9 cellular contexts compared by ENCODE assay signal in genomic region chr10:4130685-4131084, GRCh38.
DNase-seq lines count a peak whose midpoint lies in the region; ATAC-seq and TF ChIP-seq lines count a peak whose summit lies in the region.
"Had no signal": no experiment of that assay in that cellular context is flagged by ENCODE, and none has a peak within 500 bp of the region (broad histone marks: within the 10 kb centered on the region; RNA-seq: fewer than 3 reads in every experiment).

No MANE protein-coding gene starts in this region.

- no peak overlapping the region for H3K4me3 Mint-ChIP-seq in stimulated activated naive B cell treated with anti-CD40 and anti-IgM and Interleukin-4, amounts not matched to agents 10 μg/mL and 1 μg/mL and 100 μg/mL, for 72 hours
- no peak overlapping the region for H3K4me3 Mint-ChIP-seq in activated T-cell treated with anti-CD3 and anti-CD28 coated beads, Interleukin-2, amount 50 U/mL, for 72 hours

- TF ChIP-seq CTCF in right atrium auricular region (IDR thresholded peaks at IDR 0.05), result no peak

- no peaks in the 10 kb centered on the region for H3K36me3 ChIP-seq in right atrium auricular region

- H3K9me3 ChIP-seq in right atrium auricular region, result peaks cover 0 to 7% of the 10 kb centered on the region in 2 donors

- peaks cover 23 to 38% of the 10 kb centered on the region in 2 donors for H3K4me1 Mint-ChIP-seq in stimulated activated naive B cell treated with anti-CD40 and anti-IgM and Interleukin-4, amounts not matched to agents 10 μg/mL and 1 μg/mL and 100 μg/mL, for 72 hours
- H3K4me1 Mint-ChIP-seq in activated T-cell treated with anti-CD3 and anti-CD28 coated beads, Interleukin-2, amount 50 U/mL, for 72 hours (ENCODE audit: low read depth), result peaks cover 23% of the 10 kb centered on the region

- no peaks in the 10 kb centered on the region for H3K27me3 Mint-ChIP-seq in stimulated activated naive B cell treated with anti-CD40 and anti-IgM and Interleukin-4, amounts not matched to agents 10 μg/mL and 1 μg/mL and 100 μg/mL, for 72 hours
- peaks cover 5% of the 10 kb centered on the region for H3K27me3 Mint-ChIP-seq in activated T-cell treated with anti-CD3 and anti-CD28 coated beads, Interleukin-2, amount 50 U/mL, for 72 hours (ENCODE audit: low read depth)

- peaks cover 0 to 26% of the 10 kb centered on the region in 2 donors for H3K4me1 ChIP-seq in right atrium auricular region

- H3K36me3 Mint-ChIP-seq in stimulated activated naive B cell treated with anti-CD40 and anti-IgM and Interleukin-4, amounts not matched to agents 10 μg/mL and 1 μg/mL and 100 μg/mL, for 72 hours, result peaks cover 6 to 9% of the 10 kb centered on the region in 2 donors
- peaks cover 5 to 6% of the 10 kb centered on the region in 2 donors for H3K36me3 Mint-ChIP-seq in activated T-cell treated with anti-CD3 and anti-CD28 coated beads, Interleukin-2, amount 50 U/mL, for 72 hours (ENCODE audit: insufficient read depth in 2 of 2)

- H3K27me3 ChIP-seq in right atrium auricular region, result no peaks in the 10 kb centered on the region

- peak; percentile 18 to 30 for ATAC-seq in stimulated activated naive B cell treated with anti-CD40 and anti-IgM and Interleukin-4, amounts not matched to agents 10 μg/mL and 1 μg/mL and 100 μg/mL, for 72 hours (replicated peaks)
- no peak for ATAC-seq in GM21528 (IDR thresholded peaks at IDR 0.05; ENCODE audit: low FRiP score, unreplicated experiment)
- ATAC-seq in activated T-cell treated with anti-CD3 and anti-CD28 coated beads, Interleukin-2, amount 50 U/mL, for 72 hours (replicated peaks in 1 of 2), result no peak

- DNase-seq in KBM-7 (peak; percentile 86), SIG-M5 (lab: John Stamatoyannopoulos, UW) (peak; percentile 62), right atrium auricular region (ENCODE audit: low spot score) (no peak), HuH-7.5 (ENCODE audit: low spot score) (no peak)
- DNase-seq in stimulated activated naive B cell treated with anti-CD40 and anti-IgM and Interleukin-4, amounts not matched to agents 10 μg/mL and 1 μg/mL and 100 μg/mL, for 72 hours, result peak; percentile 26
- DNase-seq in activated T-cell treated with anti-CD3 and anti-CD28 coated beads, Interleukin-2, amount 50 U/mL, for 72 hours, result no peak
- DNase-seq: NCI-H345 had no signal

- in situ Hi-C loops in KBM-7 (cut with MboI; ENCODE audit: low pct_unique_long_range_greater_than_20kb, low sequenced_read_pairs), result no loop called here

- no peak overlapping the region for H3K27ac Mint-ChIP-seq in stimulated activated naive B cell treated with anti-CD40 and anti-IgM and Interleukin-4, amounts not matched to agents 10 μg/mL and 1 μg/mL and 100 μg/mL, for 72 hours
- no peak overlapping the region for H3K27ac Mint-ChIP-seq in activated T-cell treated with anti-CD3 and anti-CD28 coated beads, Interleukin-2, amount 50 U/mL, for 72 hours
- H3K27ac Mint-ChIP-seq: activated T-helper 2 cell treated with anti-CD3 and anti-CD28 coated beads, Interferon-gamma antibody, Interleukin-2, Interleukin-4, amounts not matched to agents 10 μg/mL and 5 μg/mL and 100 μg/mL, durations not matched to agents 14 hours and 24 hours and 36 hours had no signal

- no peak overlapping the region for H3K4me3 ChIP-seq in right atrium auricular region

- H3K27ac ChIP-seq in right atrium auricular region, result peak overlapping the region; percentile 38 to 44

- peaks cover 4 to 6% of the 10 kb centered on the region in 2 donors for H3K9me3 Mint-ChIP-seq in stimulated activated naive B cell treated with anti-CD40 and anti-IgM and Interleukin-4, amounts not matched to agents 10 μg/mL and 1 μg/mL and 100 μg/mL, for 72 hours
- H3K9me3 Mint-ChIP-seq in activated T-cell treated with anti-CD3 and anti-CD28 coated beads, Interleukin-2, amount 50 U/mL, for 72 hours, result peaks cover 2 to 7% of the 10 kb centered on the region in 2 donors

Comparison
In these comparisons a context has a peak if more than half of its experiments do, and no peak if none do; other contexts are left out.
1. DNase-seq: peak in KBM-7 (single experiment), SIG-M5 (single experiment) and stimulated activated naive B cell treated with anti-CD40 and anti-IgM and Interleukin-4, amounts not matched to agents 10 μg/mL and 1 μg/mL and 100 μg/mL, for 72 hours (single experiment); none in right atrium auricular region (single experiment), activated T-cell treated with anti-CD3 and anti-CD28 coated beads, Interleukin-2, amount 50 U/mL, for 72 hours (0 of 2) and HuH-7.5 (single experiment).
2. ATAC-seq: peak in stimulated activated naive B cell treated with anti-CD40 and anti-IgM and Interleukin-4, amounts not matched to agents 10 μg/mL and 1 μg/mL and 100 μg/mL, for 72 hours (2 of 2); none in GM21528 (single experiment) and activated T-cell treated with anti-CD3 and anti-CD28 coated beads, Interleukin-2, amount 50 U/mL, for 72 hours (0 of 2).